Comparison of ENCODE assay signal across 3 cellular contexts in the genomic region with DNA sequence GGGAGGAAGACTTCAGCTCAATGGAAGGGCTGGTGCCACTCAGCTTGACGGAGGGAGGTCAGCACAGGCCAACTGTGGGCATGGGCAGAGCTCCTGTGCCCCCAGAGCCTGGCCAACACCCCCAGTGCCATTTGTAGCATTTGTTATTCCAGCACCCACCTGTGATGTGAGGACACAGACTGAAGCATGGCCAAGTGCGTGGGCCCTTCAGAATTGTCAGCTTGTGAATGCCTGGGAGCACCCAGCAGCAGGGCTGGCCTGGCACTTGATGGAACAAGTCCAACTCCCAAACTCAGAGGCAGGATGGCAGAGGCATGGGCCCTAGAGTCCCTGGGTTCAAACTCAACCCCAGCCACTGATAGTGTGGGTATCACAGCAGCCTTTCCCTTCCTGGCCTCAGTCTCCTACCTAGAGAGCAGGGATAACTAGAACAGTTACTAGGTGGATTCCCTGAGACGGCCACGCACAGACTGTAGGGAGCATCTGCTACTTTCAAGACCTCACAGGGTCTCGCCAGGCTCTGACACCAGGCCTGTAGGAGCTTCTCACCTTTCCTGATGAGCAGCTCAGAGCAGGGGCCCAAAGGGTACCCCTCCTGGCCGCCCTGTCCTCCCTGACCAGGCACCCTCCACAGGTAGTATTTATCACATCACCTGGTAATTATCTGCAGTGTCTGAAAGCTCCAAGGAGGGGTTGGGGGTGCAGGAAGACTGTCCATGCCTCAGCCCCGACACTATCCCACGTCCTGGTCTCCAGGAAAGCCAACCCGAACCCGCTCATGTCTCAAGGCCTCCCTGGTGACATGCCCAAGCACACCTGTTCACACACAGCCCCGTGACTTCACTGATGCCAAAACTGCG. TPM values are rescaled to one million over a fixed set of nuclear protein-coding genes. Genes with fewer than 3 reads are reported as not detected.
"Had no signal": no experiment of that assay in that cellular context is flagged by ENCODE, and none has a peak within 500 bp of the region (broad histone marks: within the 10 kb centered on the region; RNA-seq: fewer than 3 reads in every experiment).

No MANE protein-coding gene starts in this region.

RNA-seq across cellular contexts. Expression of a gene that starts 13.7 kb away (rescaled TPM):
- total RNA-seq: left colon, mesothelial cell of epicardium, SK-MEL-5 had no signal

RNA-seq across cellular contexts. Expression of a gene that starts 45.0 kb away (rescaled TPM):
- total RNA-seq: SK-MEL-5 had no signal
